19 cellular contexts compared by ENCODE assay signal in genomic region chr2:32963941-32964340, GRCh38. TPM values are rescaled to one million over a fixed set of nuclear protein-coding genes. Genes with fewer than 3 reads are reported as not detected.
DNase-seq lines count a peak whose midpoint lies in the region; ATAC-seq and TF ChIP-seq lines count a peak whose summit lies in the region.
"Had no signal": no experiment of that assay in that cellular context is flagged by ENCODE, and none has a peak within 500 bp of the region (broad histone marks: within the 10 kb centered on the region; RNA-seq: fewer than 3 reads in every experiment).

No MANE protein-coding gene starts in this region.

- no peak for TF ChIP-seq RAD21 in SK-N-SH (IDR thresholded peaks at IDR 0.05; ENCODE audit: low read length)

- no peaks in the 10 kb centered on the region for H3K9me3 ChIP-seq in SK-N-SH
- H3K9me3 ChIP-seq: breast epithelium had no signal

- H3K27ac Mint-ChIP-seq in activated T-helper 1 cell treated with anti-CD3 and anti-CD28 coated beads, Interleukin-12 subunit alpha, Interleukin-12 subunit beta, Interleukin-2, Interleukin-4 antibody, amounts not matched to agents 30 ng/mL and 10 ng/mL and 1 ng/mL, durations not matched to agents 14 hours and 24 hours and 36 hours = no peak overlapping the region
- no peak overlapping the region for H3K27ac Mint-ChIP-seq in stimulated activated naive CD8-positive, alpha-beta T cell treated with anti-CD3 and anti-CD28 coated beads, Interleukin-15, amount 100 ng/mL, for 72 hours
- H3K27ac Mint-ChIP-seq in nephron progenitor cell = no peak overlapping the region

- H3K9ac ChIP-seq in SK-N-SH = no peak overlapping the region

- intact Hi-C loops in activated T-helper 1 cell treated with anti-CD3 and anti-CD28 coated beads, Interleukin-12 subunit alpha, Interleukin-12 subunit beta, Interleukin-2, Interleukin-4 antibody, amounts not matched to agents 30 ng/mL and 10 ng/mL and 1 ng/mL, durations not matched to agents 14 hours and 24 hours and 36 hours (cut with micrococcal nuclease) = no loop called here

- H3K27me3 Mint-ChIP-seq in activated T-helper 1 cell treated with anti-CD3 and anti-CD28 coated beads, Interleukin-12 subunit alpha, Interleukin-12 subunit beta, Interleukin-2, Interleukin-4 antibody, amounts not matched to agents 30 ng/mL and 10 ng/mL and 1 ng/mL, durations not matched to agents 14 hours and 24 hours and 36 hours (ENCODE audit: insufficient read depth) = peaks cover 7% of the 10 kb centered on the region
- peaks cover 6% of the 10 kb centered on the region for H3K27me3 Mint-ChIP-seq in stimulated activated naive CD8-positive, alpha-beta T cell treated with anti-CD3 and anti-CD28 coated beads, Interleukin-15, amount 100 ng/mL, for 72 hours
- no peaks in the 10 kb centered on the region for H3K27me3 Mint-ChIP-seq in nephron progenitor cell (ENCODE audit: low read depth, poor library complexity)

- peak; percentile 55 for DNase-seq in EL
- no peak for DNase-seq in SK-N-SH
- DNase-seq in fibroblast of mammary gland (ENCODE audit: low read depth) = peak; percentile 66
- peak; percentile 68 for DNase-seq in skeletal muscle cell (ENCODE audit: low read depth)
- DNase-seq in activated T-helper 1 cell treated with anti-CD3 and anti-CD28 coated beads, Interleukin-12 subunit alpha, Interleukin-12 subunit beta, Interleukin-2, Interleukin-4 antibody, amounts not matched to agents 30 ng/mL and 10 ng/mL and 1 ng/mL, durations not matched to agents 14 hours and 24 hours and 36 hours (ENCODE audit: low spot score) = no peak
- no peak for DNase-seq in stimulated activated naive CD8-positive, alpha-beta T cell treated with anti-CD3 and anti-CD28 coated beads, Interleukin-15, amount 100 ng/mL, for 72 hours
- no peak for DNase-seq in nephron progenitor cell
- DNase-seq: activated CD4-positive, alpha-beta T cell treated with anti-CD3 and anti-CD28 coated beads, Interleukin-2, amount 50 U/mL, for 48 hours; activated CD4-positive, CD25-positive, alpha-beta regulatory T cell; activated CD8-positive, alpha-beta memory T cell treated with anti-CD3 and anti-CD28 coated beads, Interleukin-2, amount 50 U/mL, for 48 hours; DMS53; Karpas-422; NCI-H1092; NCI-H1930; nucleus accumbens; stimulated activated CD4-positive, alpha-beta T cell treated with anti-CD3 and anti-CD28 coated beads, Interleukin-15, amount 100 ng/mL, for 24 hours; stimulated activated CD8-positive, alpha-beta memory T cell treated with anti-CD3 and anti-CD28 coated beads, Interleukin-4, amount 100 ng/mL, for 48 hours; T-helper 9 cell had no signal

- no peaks in the 10 kb centered on the region for H3K9me2 ChIP-seq in SK-N-SH

- no peak for ATAC-seq in stimulated activated naive CD8-positive, alpha-beta T cell treated with anti-CD3 and anti-CD28 coated beads, Interleukin-15, amount 100 ng/mL, for 72 hours

- H3K4me1 Mint-ChIP-seq in activated T-helper 1 cell treated with anti-CD3 and anti-CD28 coated beads, Interleukin-12 subunit alpha, Interleukin-12 subunit beta, Interleukin-2, Interleukin-4 antibody, amounts not matched to agents 30 ng/mL and 10 ng/mL and 1 ng/mL, durations not matched to agents 14 hours and 24 hours and 36 hours (ENCODE audit: low read depth) = no peaks in the 10 kb centered on the region
- no peaks in the 10 kb centered on the region for H3K4me1 Mint-ChIP-seq in stimulated activated naive CD8-positive, alpha-beta T cell treated with anti-CD3 and anti-CD28 coated beads, Interleukin-15, amount 100 ng/mL, for 72 hours
- no peaks in the 10 kb centered on the region for H3K4me1 Mint-ChIP-seq in nephron progenitor cell

- H4K20me1 ChIP-seq in SK-N-SH (ENCODE audit: insufficient read depth) = no peaks in the 10 kb centered on the region

- no peak overlapping the region for H3K27ac ChIP-seq in SK-N-SH (ENCODE audit: low read depth in 2 of 2, low read length in 1 of 2)
- H3K27ac ChIP-seq: breast epithelium had no signal

- POLR2A ChIA-PET in SK-N-SH (lab: Yijun Ruan, JAX) = no interaction called here

- H3K36me3 Mint-ChIP-seq in activated T-helper 1 cell treated with anti-CD3 and anti-CD28 coated beads, Interleukin-12 subunit alpha, Interleukin-12 subunit beta, Interleukin-2, Interleukin-4 antibody, amounts not matched to agents 30 ng/mL and 10 ng/mL and 1 ng/mL, durations not matched to agents 14 hours and 24 hours and 36 hours (ENCODE audit: low read depth) = no peaks in the 10 kb centered on the region
- peaks cover 17% of the 10 kb centered on the region for H3K36me3 Mint-ChIP-seq in nephron progenitor cell (ENCODE audit: low read depth)

- H3K9me3 Mint-ChIP-seq in activated T-helper 1 cell treated with anti-CD3 and anti-CD28 coated beads, Interleukin-12 subunit alpha, Interleukin-12 subunit beta, Interleukin-2, Interleukin-4 antibody, amounts not matched to agents 30 ng/mL and 10 ng/mL and 1 ng/mL, durations not matched to agents 14 hours and 24 hours and 36 hours = no peaks in the 10 kb centered on the region
- H3K9me3 Mint-ChIP-seq in stimulated activated naive CD8-positive, alpha-beta T cell treated with anti-CD3 and anti-CD28 coated beads, Interleukin-15, amount 100 ng/mL, for 72 hours = no peaks in the 10 kb centered on the region
- peaks cover 5% of the 10 kb centered on the region for H3K9me3 Mint-ChIP-seq in nephron progenitor cell

- H3K79me2 ChIP-seq in SK-N-SH (ENCODE audit: insufficient read depth) = no peaks in the 10 kb centered on the region

- 68% methylated on average over 3 of the region's 3 CpGs for WGBS in SK-N-SH (ENCODE audit: low lambda C conversion rate)

- H3F3A ChIP-seq in SK-N-SH (replicated peaks; ENCODE audit: insufficient read depth) = peaks cover 11% of the 10 kb centered on the region

- H2AFZ ChIP-seq in SK-N-SH (ENCODE audit: low read depth) = no peak overlapping the region

- peaks cover 0 to 3% of the 10 kb centered on the region in 2 experiments for H3K36me3 ChIP-seq in SK-N-SH (replicated peaks in 1 of 2; ENCODE audit: control insufficient read depth in 1 of 2, insufficient read depth in 2 of 2, low read length in 1 of 2)
- H3K36me3 ChIP-seq: breast epithelium had no signal

- H3K4me3 ChIP-seq in SK-N-SH (ENCODE audit: low read depth in 2 of 2, low read length in 1 of 2) = no peak overlapping the region
- no peak overlapping the region for H3K4me3 ChIP-seq in fibroblast of mammary gland (ENCODE audit: control insufficient read depth, low read depth, low read length)
- no peak overlapping the region for H3K4me3 ChIP-seq in skeletal muscle cell (ENCODE audit: low read depth, low read length)
- H3K4me3 ChIP-seq: breast epithelium had no signal

- H3K4me3 Mint-ChIP-seq in activated T-helper 1 cell treated with anti-CD3 and anti-CD28 coated beads, Interleukin-12 subunit alpha, Interleukin-12 subunit beta, Interleukin-2, Interleukin-4 antibody, amounts not matched to agents 30 ng/mL and 10 ng/mL and 1 ng/mL, durations not matched to agents 14 hours and 24 hours and 36 hours = no peak overlapping the region
- H3K4me3 Mint-ChIP-seq in stimulated activated naive CD8-positive, alpha-beta T cell treated with anti-CD3 and anti-CD28 coated beads, Interleukin-15, amount 100 ng/mL, for 72 hours = no peak overlapping the region
- no peak overlapping the region for H3K4me3 Mint-ChIP-seq in nephron progenitor cell

- no peak for TF ChIP-seq EP300 in SK-N-SH (IDR thresholded peaks at IDR 0.05; ENCODE audit: borderline replicate concordance in 1 of 2, low read depth in 1 of 2, low read length in 1 of 2)

- no peaks in the 10 kb centered on the region for H3K27me3 ChIP-seq in SK-N-SH (ENCODE audit: insufficient read depth)
- H3K27me3 ChIP-seq: breast epithelium had no signal

- H3K4me1 ChIP-seq in SK-N-SH (ENCODE audit: control insufficient read depth in 1 of 2, insufficient read depth in 2 of 2, low read depth in 1 of 2, low read length in 1 of 2) = no peaks in the 10 kb centered on the region
- H3K4me1 ChIP-seq: breast epithelium had no signal

- no peak overlapping the region for H3K4me2 ChIP-seq in SK-N-SH

- TF ChIP-seq CTCF in SK-N-SH (IDR thresholded peaks at IDR 0.05) (no peak), fibroblast of mammary gland (conservative IDR thresholded peaks at IDR 0.05; ENCODE audit: control insufficient read depth, insufficient read depth, low read depth, low read length) (no peak), nephron progenitor cell (IDR thresholded peaks at IDR 0.05) (no peak)

- CTCF ChIA-PET in SK-N-SH (lab: Yijun Ruan, JAX) = interaction anchor here (0.7 to 1.6 kb wide), 4 partner anchors 9 to 71 kb away, joined by 3 to 5 read pairs (median 4); no protein-coding TSS in a partner anchor

TF ChIP-seq in SK-N-SH, 30 proteins besides CTCF, POLR2A, EP300 and RAD21:
- TF ChIP-seq MXI1 (IDR thresholded peaks at IDR 0.05; ENCODE audit: low read depth, low read length) = no peak
- 0 out of 2 replicates have a peak, but pooled peaks have one; percentile 10 for TF ChIP-seq PBX3 (IDR thresholded peaks at IDR 0.05)
- TF ChIP-seq NFIC (IDR thresholded peaks at IDR 0.05; ENCODE audit: borderline replicate concordance) = peak; percentile 13; the same call in 1 of the 2 replicates
- TF ChIP-seq IRF3 (IDR thresholded peaks at IDR 0.05; ENCODE audit: low read depth, low read length) = no peak

RNA-seq across cellular contexts. Expression of gene LTBP1, which starts 17.2 kb away (rescaled TPM):
- 467 and 564 TPM in 2 replicates for polyA plus RNA-seq in SK-N-SH (2012; rRNA removed)
- polyA plus RNA-seq in SK-N-SH (2012; cell fraction: cytosol; rRNA removed) = 524 and 527 TPM in 2 replicates
- polyA plus RNA-seq in SK-N-SH (2012; cell fraction: nucleus; rRNA removed) = 314 and 521 TPM in 2 replicates
- total RNA-seq in activated T-helper 1 cell treated with anti-CD3 and anti-CD28 coated beads, Interleukin-12 subunit alpha, Interleukin-12 subunit beta, Interleukin-2, Interleukin-4 antibody, amounts not matched to agents 30 ng/mL and 10 ng/mL and 1 ng/mL, durations not matched to agents 14 hours and 24 hours and 36 hours = 0.12 and 0.26 TPM in 2 replicates

Comparison
In these comparisons a context has a peak if more than half of its experiments do, and no peak if none do; other contexts are left out.
1. DNase-seq: peak in EL (single experiment), fibroblast of mammary gland (single experiment) and skeletal muscle cell (single experiment); none in SK-N-SH (single experiment), activated T-helper 1 cell treated with anti-CD3 and anti-CD28 coated beads, Interleukin-12 subunit alpha, Interleukin-12 subunit beta, Interleukin-2, Interleukin-4 antibody, amounts not matched to agents 30 ng/mL and 10 ng/mL and 1 ng/mL, durations not matched to agents 14 hours and 24 hours and 36 hours (single experiment), stimulated activated naive CD8-positive, alpha-beta T cell treated with anti-CD3 and anti-CD28 coated beads, Interleukin-15, amount 100 ng/mL, for 72 hours (0 of 2) and nephron progenitor cell (single experiment).